In the genomic region with DNA sequence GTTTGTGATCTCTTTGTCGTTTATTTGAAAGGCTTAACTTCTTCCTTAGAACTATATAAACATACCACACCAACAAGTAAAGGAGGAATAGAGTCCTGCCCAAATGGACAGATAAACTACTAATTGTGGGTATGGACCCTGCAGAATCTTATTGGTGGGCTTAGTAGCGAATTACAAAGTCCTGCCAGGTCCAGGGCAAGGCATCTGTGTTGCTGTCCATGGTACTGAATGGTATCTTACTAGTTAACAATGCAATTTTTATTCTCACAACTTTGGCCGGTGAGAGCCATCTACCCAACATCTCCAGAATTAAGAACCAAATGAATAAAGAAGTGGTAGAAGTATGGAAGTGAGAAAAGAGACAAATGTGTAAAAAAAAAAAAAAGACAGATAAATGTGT, we compare ENCODE assay signal across 15 cellular contexts.
DNase-seq lines count a peak whose midpoint lies in the region; ATAC-seq, FAIRE-seq and TF ChIP-seq lines count a peak whose summit lies in the region.
"Had no signal": no experiment of that assay in that cellular context is flagged by ENCODE, and none has a peak within 500 bp of the region (broad histone marks: within the 10 kb centered on the region; RNA-seq: fewer than 3 reads in every experiment).

No MANE protein-coding gene starts in this region.

- H3K36me3 ChIP-seq in cardiac muscle cell, result no peaks in the 10 kb centered on the region
- H3K36me3 ChIP-seq in heart right ventricle, result no peaks in the 10 kb centered on the region
- no peaks in the 10 kb centered on the region for H3K36me3 ChIP-seq in SK-N-MC (ENCODE audit: insufficient read depth, low read length)
- H3K36me3 ChIP-seq: ascending aorta had no signal

- DNase-seq in cardiac muscle cell (ENCODE audit: low read depth in 1 of 2, low spot score in 1 of 2) (peak; percentile 43 to 85), heart right ventricle (no peak), SK-N-MC (ENCODE audit: low read depth, low spot score) (peak; percentile 5), iPS DF 19.7 (ENCODE audit: low read depth, low spot score) (peak; percentile 3), GM12891 (ENCODE audit: insufficient read length, low spot score) (no peak), cortex of kidney (lab: John Stamatoyannopoulos, UW) (no peak), SIG-M5 (lab: John Stamatoyannopoulos, UW) (no peak)
- DNase-seq: activated CD4-positive, alpha-beta T cell treated with anti-CD3 and anti-CD28 coated beads for 48 hours; DMS 273 treated with DMSO at 0.1 percent for 48 hours; midbrain; NCI-H1417 treated with DMSO at 0.1 percent for 48 hours; NCI-H69; stimulated activated CD4-positive, alpha-beta T cell treated with anti-CD3 and anti-CD28 coated beads, Interleukin-1b, Interleukin-23, amount 100 ng/mL, for 48 hours had no signal

- H3K4me3 ChIP-seq in cardiac muscle cell (no peak overlapping the region), heart right ventricle (no peak overlapping the region), SK-N-MC (no peak overlapping the region)
- H3K4me3 ChIP-seq: ascending aorta had no signal

- no peak for FAIRE-seq in GM12891 (lab: Jason Lieb, UNC)

- H3K27ac ChIP-seq in cardiac muscle cell (no peak overlapping the region), heart right ventricle (no peak overlapping the region), SK-N-MC (no peak overlapping the region)
- H3K27ac ChIP-seq: ascending aorta had no signal

- ATAC-seq in heart right ventricle, result no peak
- ATAC-seq in HG03469 (IDR thresholded peaks at IDR 0.05; ENCODE audit: unreplicated experiment), result no peak

- no peaks in the 10 kb centered on the region for H3K9me3 ChIP-seq in cardiac muscle cell (ENCODE audit: low read depth)
- H3K9me3 ChIP-seq in heart right ventricle, result peaks cover 0 to 3% (median 0%) of the 10 kb centered on the region in 11 donors
- H3K9me3 ChIP-seq in SK-N-MC (ENCODE audit: low read depth, low read length), result no peaks in the 10 kb centered on the region
- H3K9me3 ChIP-seq: ascending aorta had no signal

- H3K27me3 ChIP-seq in cardiac muscle cell, result no peaks in the 10 kb centered on the region
- H3K27me3 ChIP-seq in heart right ventricle, result no peaks in the 10 kb centered on the region
- H3K27me3 ChIP-seq: ascending aorta had no signal

- intact Hi-C loops in heart right ventricle (cut with DNase I), result no loop called here

- TF ChIP-seq POLR2A in GM12891 (IDR thresholded peaks at IDR 0.05; ENCODE audit: low read depth, low read length), result no peak

- WGBS in heart right ventricle, 2 donors, result 52 to 61% methylated on average over 3 of the region's 3 CpGs

- H3K9ac ChIP-seq in SK-N-MC (ENCODE audit: insufficient read length), result no peak overlapping the region

- TF ChIP-seq CTCF in cardiac muscle cell (IDR thresholded peaks at IDR 0.05; ENCODE audit: low read depth, low read length) (no peak), heart right ventricle (IDR thresholded peaks at IDR 0.05) (no peak)

- H3K4me1 ChIP-seq in cardiac muscle cell (ENCODE audit: low read depth) (no peaks in the 10 kb centered on the region), heart right ventricle (no peaks in the 10 kb centered on the region)
- H3K4me1 ChIP-seq: ascending aorta had no signal

TF ChIP-seq in GM12891, 5 proteins besides CTCF, POLR2A, EP300 and RAD21:
- TF ChIP-seq SPI1 (IDR thresholded peaks at IDR 0.05; ENCODE audit: low read depth, low read length), result no peak
- no peak for TF ChIP-seq PAX5 (IDR thresholded peaks at IDR 0.05; ENCODE audit: insufficient read depth, low read length, severe bottlenecking)
- no peak for TF ChIP-seq TAF1 (IDR thresholded peaks at IDR 0.05; ENCODE audit: low read depth, low read length)
- TF ChIP-seq POLR2AphosphoS5 (IDR thresholded peaks at IDR 0.05; ENCODE audit: low read depth, low read length), result no peak
- TF ChIP-seq POU2F2 (IDR thresholded peaks at IDR 0.05; ENCODE audit: low read depth, low read length), result no peak

Comparison
In these comparisons a context has a peak if more than half of its experiments do, and no peak if none do; other contexts are left out.
1. DNase-seq: peak in cardiac muscle cell (2 of 2), SK-N-MC (single experiment) and iPS DF 19.7 (single experiment); none in heart right ventricle (0 of 2), GM12891 (single experiment), cortex of kidney (single experiment) and SIG-M5 (single experiment).